In the genomic region with DNA sequence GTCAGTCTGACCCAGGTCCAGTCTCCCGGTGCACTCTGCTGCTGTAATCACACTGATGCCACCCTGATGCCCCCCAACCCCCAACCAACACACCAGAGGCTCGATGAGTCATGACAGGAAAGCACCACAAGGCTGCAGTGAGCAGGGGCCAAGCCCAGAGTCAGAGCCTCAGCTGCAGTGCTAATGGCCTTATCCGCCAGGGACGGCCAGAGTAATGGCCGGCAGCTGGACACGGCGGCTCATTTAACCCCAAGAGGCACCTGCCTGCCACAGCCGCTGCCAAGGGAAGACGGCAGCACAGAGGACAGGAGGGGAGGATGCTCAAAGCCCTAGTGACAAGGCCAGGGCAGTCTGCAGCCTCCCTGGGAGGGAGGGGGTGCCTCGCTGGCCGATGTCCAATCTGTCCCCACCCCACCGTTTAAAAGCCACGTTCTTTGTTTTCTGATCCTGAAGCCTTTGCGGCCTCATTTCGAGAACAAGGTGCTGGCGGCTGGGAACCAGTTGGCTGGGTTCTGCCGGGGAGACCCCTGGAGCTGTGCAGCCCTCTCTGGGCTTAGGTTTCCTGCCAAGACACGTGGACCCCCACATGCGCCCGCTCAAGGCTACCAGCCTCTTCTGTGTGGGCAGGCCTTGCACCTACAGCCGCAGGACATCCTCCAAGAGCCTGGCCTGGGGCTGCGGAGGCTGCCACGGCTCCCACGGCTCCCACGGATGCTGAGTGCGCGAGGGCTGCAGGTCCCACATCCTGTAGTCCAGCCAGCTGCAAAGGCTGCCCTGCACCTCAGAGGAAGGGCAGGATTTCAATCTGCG, we compare ENCODE assay signal across 10 cellular contexts. TPM values are rescaled to one million over a fixed set of nuclear protein-coding genes. Genes with fewer than 3 reads are reported as not detected.
A peak's percentile ranks its signal among the peaks of the same experiment; 100 is the strongest.
DNase-seq lines count a peak whose midpoint lies in the region; ATAC-seq and TF ChIP-seq lines count a peak whose summit lies in the region.
"Had no signal": no experiment of that assay in that cellular context is flagged by ENCODE, and none has a peak within 500 bp of the region (broad histone marks: within the 10 kb centered on the region; RNA-seq: fewer than 3 reads in every experiment).

No MANE protein-coding gene starts in this region.

- no peaks in the 10 kb centered on the region for H4K20me1 ChIP-seq in MM.1S (ENCODE audit: insufficient read depth, low read length)

- ATAC-seq in stimulated activated naive CD8-positive, alpha-beta T cell treated with anti-CD3 and anti-CD28 coated beads, Interleukin-15, Interleukin-2, amounts not matched to agents 100 U/mL and 50 U/mL, for 24 hours = no peak

- H3K27me3 ChIP-seq in SJSA1 (replicated peaks) = no peaks in the 10 kb centered on the region
- no peaks in the 10 kb centered on the region for H3K27me3 ChIP-seq in MM.1S (replicated peaks; ENCODE audit: insufficient read depth, low read length)

- no peak overlapping the region for H3K4me2 ChIP-seq in MM.1S (ENCODE audit: low read depth, low read length)

- H3F3A ChIP-seq in MM.1S (ENCODE audit: insufficient read depth, low read length) = no peaks in the 10 kb centered on the region

- H3K4me3 ChIP-seq in SJSA1 = no peak overlapping the region
- H3K4me3 ChIP-seq in fibroblast of villous mesenchyme (ENCODE audit: low read depth, low read length) = no peak overlapping the region
- no peak overlapping the region for H3K4me3 ChIP-seq in MM.1S (ENCODE audit: low read length)

- TF ChIP-seq CTCF in fibroblast of villous mesenchyme (IDR thresholded peaks at IDR 0.05; ENCODE audit: insufficient read depth, low read depth, low read length) = no peak
- no peak for TF ChIP-seq CTCF in MM.1S (IDR thresholded peaks at IDR 0.05; ENCODE audit: low read length)

- H3K4me1 ChIP-seq in SJSA1 (replicated peaks) (peaks cover 72% of the 10 kb centered on the region), MM.1S (ENCODE audit: low read length) (no peaks in the 10 kb centered on the region)

- H3K36me3 ChIP-seq in SJSA1 (peaks cover 13% of the 10 kb centered on the region; the same call in 1 of the 2 replicates), MM.1S (replicated peaks; ENCODE audit: insufficient read depth, low read length) (no peaks in the 10 kb centered on the region)

- peaks cover 9% of the 10 kb centered on the region for H3K79me2 ChIP-seq in MM.1S (ENCODE audit: low read length)

- no peak overlapping the region for H3K9ac ChIP-seq in MM.1S (ENCODE audit: low read length)

- H3K27ac ChIP-seq in SJSA1 (peak overlapping the region; percentile 37), substantia nigra (ENCODE audit: low read depth, low read length, poor library complexity, severe bottlenecking) (peak overlapping the region; percentile 38), MM.1S (ENCODE audit: low read length) (no peak overlapping the region)

- H3K9me3 ChIP-seq in SJSA1 (replicated peaks) = no peaks in the 10 kb centered on the region
- H3K9me3 ChIP-seq in MM.1S (replicated peaks; ENCODE audit: insufficient read depth, low read length) = no peaks in the 10 kb centered on the region

- peak; percentile 48 for DNase-seq in NCI-H1092 treated with DMSO at 0.1 percent for 48 hours (lab: John Stamatoyannopoulos, UW)
- DNase-seq in NCI-H1092 (lab: John Stamatoyannopoulos, UW) = no peak
- DNase-seq in SJSA1 (ENCODE audit: low read depth in 1 of 2, low spot score in 2 of 2) = peak in 1 of 2 experiments; percentile 81
- peak; percentile 60 for DNase-seq in fibroblast of villous mesenchyme (ENCODE audit: low read depth)
- peak in 14 of 49 donors; percentile 11 to 85 (median 45) for DNase-seq in substantia nigra (lab: John Stamatoyannopoulos, UW)
- no peak for DNase-seq in stimulated activated naive CD8-positive, alpha-beta T cell treated with anti-CD3 and anti-CD28 coated beads, Interleukin-15, Interleukin-2, amounts not matched to agents 100 U/mL and 50 U/mL, for 24 hours
- DNase-seq in MM.1S = no peak
- no peak for DNase-seq in Ammon's horn (ENCODE audit: low spot score)
- DNase-seq: activated CD4-positive, alpha-beta T cell treated with anti-CD3 and anti-CD28 coated beads for 48 hours; NCI-H526 treated with DMSO at 0.1 percent for 48 hours had no signal

- no peak overlapping the region for H2AFZ ChIP-seq in MM.1S (ENCODE audit: low read length)

- H3K9me2 ChIP-seq in MM.1S (replicated peaks; ENCODE audit: insufficient read depth, low read length) = no peaks in the 10 kb centered on the region

RNA-seq across cellular contexts. Expression of a gene that starts 13.1 kb away (rescaled TPM):
- 14.5 and 25.8 TPM in 2 replicates for total RNA-seq in SJSA1 (2014; rRNA removed; shearing (Covaris generic))
- total RNA-seq in fibroblast of villous mesenchyme = 7.4 and 11.2 TPM in 2 replicates

RNA-seq across cellular contexts. Expression of a gene that starts 54.0 kb away (rescaled TPM):
- total RNA-seq in SJSA1 (2014; rRNA removed; shearing (Covaris generic)) = 0.42 TPM in 1 of 2 replicates, not detected in the other
- total RNA-seq in fibroblast of villous mesenchyme = 3.9 TPM in 2 replicates

Comparison
In these comparisons a context has a peak if more than half of its experiments do, and no peak if none do; other contexts are left out.
1. DNase-seq: peak in NCI-H1092 treated with DMSO at 0.1 percent for 48 hours (single experiment) and fibroblast of villous mesenchyme (single experiment); none in NCI-H1092 (single experiment), stimulated activated naive CD8-positive, alpha-beta T cell treated with anti-CD3 and anti-CD28 coated beads, Interleukin-15, Interleukin-2, amounts not matched to agents 100 U/mL and 50 U/mL, for 24 hours (single experiment), MM.1S (single experiment) and Ammon's horn (single experiment).